ENCODE assay signal across 17 cellular contexts in genomic region chr21:41680444-41681335, GRCh38.
DNase-seq lines count a peak whose midpoint lies in the region; ATAC-seq, FAIRE-seq and TF ChIP-seq lines count a peak whose summit lies in the region.
"Had no signal": no experiment of that assay in that cellular context is flagged by ENCODE, and none has a peak within 500 bp of the region (broad histone marks: within the 10 kb centered on the region; RNA-seq: fewer than 3 reads in every experiment).

No MANE protein-coding gene starts in this region.

- TF ChIP-seq POLR2A in spleen (IDR thresholded peaks at IDR 0.05) (no peak), gastrocnemius medialis (IDR thresholded peaks at IDR 0.05) (no peak)

- WGBS in endodermal cell (ENCODE audit: insufficient coverage in 1 of 2, insufficient read length in 1 of 2), 2 experiments = 88 to 89% methylated on average over 14 to 22 of the region's 22 CpGs
- 80 to 87% (median 81%) methylated on average over 22 of the region's 22 CpGs for WGBS in spleen, 5 donors

- H3F3A ChIP-seq in GM23338 (replicated peaks; ENCODE audit: low read depth) = no peaks in the 10 kb centered on the region

- no peak overlapping the region for H3K9ac ChIP-seq in endodermal cell (ENCODE audit: extremely low read depth, low read length, poor library complexity, severe bottlenecking)

- H3K79me2 ChIP-seq in GM23338 (replicated peaks; ENCODE audit: insufficient read depth) = no peaks in the 10 kb centered on the region

- no peak overlapping the region for H3K4me2 ChIP-seq in GM23338

- peak; percentile 34 for DNase-seq in GM23338 (ENCODE audit: low spot score)
- peak; percentile 59 for DNase-seq in NCI-H2196 (lab: John Stamatoyannopoulos, UW; ENCODE audit: unreplicated experiment)
- DNase-seq in endodermal cell = peak; percentile 63
- DNase-seq in spleen = peak; percentile 67
- no peak for DNase-seq in RCC 7860 (ENCODE audit: low spot score)
- no peak for DNase-seq in pons (ENCODE audit: low spot score)
- DNase-seq in gastrocnemius medialis = no peak
- DNase-seq: activated CD4-positive, alpha-beta memory T cell treated with anti-CD3 and anti-CD28 coated beads for 36 hours; activated effector memory CD4-positive, alpha-beta T cell treated with anti-CD3 and anti-CD28 coated beads, Interleukin-2, amount 50 U/mL, for 16 hours; Caco-2; central memory CD4-positive, alpha-beta T cell; midbrain; NCI-H187; psoas muscle; RPMI8226; stimulated activated naive CD8-positive, alpha-beta T cell treated with anti-CD3 and anti-CD28 coated beads, Interleukin-15, amount 100 ng/mL, for 72 hours; T-helper 9 cell had no signal

- H3K9me3 Mint-ChIP-seq in GM23338 (no peaks in the 10 kb centered on the region; the same call in 1 of the 3 replicates), endodermal cell (peaks cover 4% of the 10 kb centered on the region)
- H3K9me3 Mint-ChIP-seq: activated CD4-positive, alpha-beta memory T cell treated with anti-CD3 and anti-CD28 coated beads for 36 hours; stimulated activated naive CD8-positive, alpha-beta T cell treated with anti-CD3 and anti-CD28 coated beads, Interleukin-15, amount 100 ng/mL, for 72 hours had no signal

- ATAC-seq in GM23338 = no peak
- no peak for ATAC-seq in gastrocnemius medialis
- ATAC-seq: psoas muscle; stimulated activated naive CD8-positive, alpha-beta T cell treated with anti-CD3 and anti-CD28 coated beads, Interleukin-15, amount 100 ng/mL, for 72 hours had no signal

- H3K27me3 Mint-ChIP-seq in GM23338 (ENCODE audit: insufficient read depth, low read depth, poor library complexity) (peaks cover 4% of the 10 kb centered on the region), endodermal cell (ENCODE audit: insufficient read depth) (no peaks in the 10 kb centered on the region)

- H3K4me3 ChIP-seq in GM23338 (no peak overlapping the region), endodermal cell (ENCODE audit: low read length) (no peak overlapping the region), spleen (no peak overlapping the region), gastrocnemius medialis (no peak overlapping the region)
- H3K4me3 ChIP-seq: psoas muscle had no signal

- no peaks in the 10 kb centered on the region for H3K27me3 ChIP-seq in GM23338 (ENCODE audit: insufficient read depth)
- no peaks in the 10 kb centered on the region for H3K27me3 ChIP-seq in endodermal cell (ENCODE audit: control insufficient read depth, insufficient read depth, low read length, poor library complexity, severe bottlenecking)
- H3K27me3 ChIP-seq in spleen (replicated peaks in 1 of 7) = peaks cover 0 to 70% (median 0%) of the 10 kb centered on the region in 7 donors
- H3K27me3 ChIP-seq in gastrocnemius medialis = peaks cover 0 to 5% (median 0%) of the 10 kb centered on the region in 3 donors

- in situ Hi-C loops in gastrocnemius medialis (cut with MboI; ENCODE audit: low sequenced_read_pairs in 4 of 4) = no loop called here

- H2AFZ ChIP-seq in GM23338 = peak overlapping the region; percentile 70

- intact Hi-C loops in spleen (cut with DNase I; ENCODE audit: low total_unique reads) (no loop called here), gastrocnemius medialis (cut with DNase I; ENCODE audit: low total_unique reads) (no loop called here)

- H3K36me3 Mint-ChIP-seq in GM23338 (ENCODE audit: low read depth) (no peaks in the 10 kb centered on the region), endodermal cell (ENCODE audit: low read depth) (no peaks in the 10 kb centered on the region)
- H3K36me3 Mint-ChIP-seq: activated CD4-positive, alpha-beta memory T cell treated with anti-CD3 and anti-CD28 coated beads for 36 hours had no signal

- H3K9me3 ChIP-seq in endodermal cell (ENCODE audit: control insufficient read depth, low read length) = no peaks in the 10 kb centered on the region
- H3K9me3 ChIP-seq in spleen = no peaks in the 10 kb centered on the region
- no peaks in the 10 kb centered on the region for H3K9me3 ChIP-seq in gastrocnemius medialis
- H3K9me3 ChIP-seq: Caco-2, psoas muscle had no signal

- no peaks in the 10 kb centered on the region for H3K9me2 ChIP-seq in GM23338 (ENCODE audit: insufficient read depth)

- H4K20me1 ChIP-seq in GM23338 (replicated peaks; ENCODE audit: insufficient read depth) = no peaks in the 10 kb centered on the region

- H3K36me3 ChIP-seq in GM23338 (ENCODE audit: insufficient read depth) (no peaks in the 10 kb centered on the region), endodermal cell (ENCODE audit: control insufficient read depth, insufficient read depth, low read length) (no peaks in the 10 kb centered on the region), spleen (no peaks in the 10 kb centered on the region), gastrocnemius medialis (no peaks in the 10 kb centered on the region)

- peaks cover 31% of the 10 kb centered on the region for H3K4me1 Mint-ChIP-seq in GM23338
- peaks cover 33% of the 10 kb centered on the region for H3K4me1 Mint-ChIP-seq in endodermal cell
- H3K4me1 Mint-ChIP-seq: stimulated activated naive CD8-positive, alpha-beta T cell treated with anti-CD3 and anti-CD28 coated beads, Interleukin-15, amount 100 ng/mL, for 72 hours had no signal

- TF ChIP-seq CTCF in GM23338 (conservative IDR thresholded peaks at IDR 0.05; ENCODE audit: low read depth in 2 of 2) = no peak
- TF ChIP-seq CTCF in endodermal cell (conservative IDR thresholded peaks at IDR 0.05) = no peak
- TF ChIP-seq CTCF in spleen (IDR thresholded peaks at IDR 0.05 in 8 of 11, conservative IDR thresholded peaks at IDR 0.05 in 3 of 11) = no peak
- no peak for TF ChIP-seq CTCF in gastrocnemius medialis (IDR thresholded peaks at IDR 0.05 in 4 of 5, conservative IDR thresholded peaks at IDR 0.05 in 1 of 5)

- no peak overlapping the region; the same call in 1 of the 2 replicates for H3K27ac Mint-ChIP-seq in GM23338
- H3K27ac Mint-ChIP-seq in endodermal cell = peak overlapping the region; percentile 3
- H3K27ac Mint-ChIP-seq: activated CD4-positive, alpha-beta memory T cell treated with anti-CD3 and anti-CD28 coated beads for 36 hours; stimulated activated naive CD8-positive, alpha-beta T cell treated with anti-CD3 and anti-CD28 coated beads, Interleukin-15, amount 100 ng/mL, for 72 hours had no signal

- FAIRE-seq in RCC 7860 (lab: Jason Lieb, UNC) = no peak

- H3K4me1 ChIP-seq in GM23338 (ENCODE audit: insufficient read depth) (peaks cover 14% of the 10 kb centered on the region; the same call in 1 of the 2 replicates), endodermal cell (ENCODE audit: control insufficient read depth, insufficient read depth, low read length) (peaks cover 11% of the 10 kb centered on the region), spleen (peaks cover 0 to 5% (median 2%) of the 10 kb centered on the region in 6 donors), gastrocnemius medialis (no peaks in the 10 kb centered on the region)
- H3K4me1 ChIP-seq: psoas muscle had no signal

- no peak overlapping the region for H3K4me3 Mint-ChIP-seq in GM23338
- no peak overlapping the region for H3K4me3 Mint-ChIP-seq in endodermal cell
- H3K4me3 Mint-ChIP-seq: activated CD4-positive, alpha-beta memory T cell treated with anti-CD3 and anti-CD28 coated beads for 36 hours; stimulated activated naive CD8-positive, alpha-beta T cell treated with anti-CD3 and anti-CD28 coated beads, Interleukin-15, amount 100 ng/mL, for 72 hours had no signal

- no peak overlapping the region for H3K27ac ChIP-seq in GM23338 (ENCODE audit: low read depth)
- no peak overlapping the region for H3K27ac ChIP-seq in endodermal cell (ENCODE audit: low read depth, low read length)
- no peak overlapping the region for H3K27ac ChIP-seq in spleen
- H3K27ac ChIP-seq in gastrocnemius medialis = no peak overlapping the region
- H3K27ac ChIP-seq: psoas muscle had no signal

TF ChIP-seq in GM23338, 12 proteins besides CTCF, POLR2A, EP300 and RAD21 (continues in another document):
- TF ChIP-seq NANOG (IDR thresholded peaks at IDR 0.05; ENCODE audit: borderline replicate concordance) (no peak), CREB1 (CRISPR knock-in tag; IDR thresholded peaks at IDR 0.05; ENCODE audit: low read depth) (no peak), ZNF331 (CRISPR knock-in tag; IDR thresholded peaks at IDR 0.05; ENCODE audit: low read depth) (no peak)

Comparison
In these comparisons a context has a peak if more than half of its experiments do, and no peak if none do; other contexts are left out.
1. DNase-seq: peak in GM23338 (single experiment), NCI-H2196 (single experiment), endodermal cell (single experiment) and spleen (single experiment); none in RCC 7860 (single experiment), pons (single experiment) and gastrocnemius medialis (0 of 2).